In genomic region chr7:32539917-32540544, GRCh38 we compare ENCODE assay signal across 22 cellular contexts. TPM values are rescaled to one million over a fixed set of nuclear protein-coding genes. Genes with fewer than 3 reads are reported as not detected.
DNase-seq lines count a peak whose midpoint lies in the region; ATAC-seq lines count a peak whose summit lies in the region.
"Had no signal": no experiment of that assay in that cellular context is flagged by ENCODE, and none has a peak within 500 bp of the region (broad histone marks: within the 10 kb centered on the region; RNA-seq: fewer than 3 reads in every experiment).

No MANE protein-coding gene starts in this region.

- no peaks in the 10 kb centered on the region for H3K9me3 Mint-ChIP-seq in activated naive CD4-positive, alpha-beta T cell treated with anti-CD3 and anti-CD28 coated beads for 36 hours
- H3K9me3 Mint-ChIP-seq in activated naive CD4-positive, alpha-beta T cell treated with anti-CD3 and anti-CD28 coated beads, Interleukin-2, amount 10 ng/mL, durations not matched to agents 7 days and 5 days: no peaks in the 10 kb centered on the region
- H3K9me3 Mint-ChIP-seq in central memory CD8-positive, alpha-beta T cell: no peaks in the 10 kb centered on the region
- H3K9me3 Mint-ChIP-seq: activated naive CD4-positive, alpha-beta T cell treated with anti-CD3 and anti-CD28 coated beads, Interleukin-2, amount 50 U/mL, for 24 hours; GM23338; IgD-negative memory B cell; naive thymus-derived CD8-positive, alpha-beta T cell had no signal

- no peak overlapping the region for H3K4me3 Mint-ChIP-seq in activated naive CD4-positive, alpha-beta T cell treated with anti-CD3 and anti-CD28 coated beads for 36 hours
- no peak overlapping the region for H3K4me3 Mint-ChIP-seq in activated naive CD4-positive, alpha-beta T cell treated with anti-CD3 and anti-CD28 coated beads, Interleukin-2, amount 10 ng/mL, durations not matched to agents 7 days and 5 days
- H3K4me3 Mint-ChIP-seq in central memory CD8-positive, alpha-beta T cell: no peak overlapping the region
- H3K4me3 Mint-ChIP-seq: activated naive CD4-positive, alpha-beta T cell treated with anti-CD3 and anti-CD28 coated beads, Interleukin-2, amount 50 U/mL, for 24 hours; GM23338; IgD-negative memory B cell; naive thymus-derived CD8-positive, alpha-beta T cell had no signal

- H3K27ac Mint-ChIP-seq in activated naive CD4-positive, alpha-beta T cell treated with anti-CD3 and anti-CD28 coated beads for 36 hours: no peak overlapping the region
- H3K27ac Mint-ChIP-seq in activated naive CD4-positive, alpha-beta T cell treated with anti-CD3 and anti-CD28 coated beads, Interleukin-2, amount 10 ng/mL, durations not matched to agents 7 days and 5 days: no peak overlapping the region
- peak overlapping the region; percentile 35 for H3K27ac Mint-ChIP-seq in central memory CD8-positive, alpha-beta T cell (ENCODE audit: low read depth)
- H3K27ac Mint-ChIP-seq: activated naive CD4-positive, alpha-beta T cell treated with anti-CD3 and anti-CD28 coated beads, Interleukin-2, amount 50 U/mL, for 24 hours; GM23338; IgD-negative memory B cell had no signal

- peaks cover 32% of the 10 kb centered on the region for H3K4me1 Mint-ChIP-seq in activated naive CD4-positive, alpha-beta T cell treated with anti-CD3 and anti-CD28 coated beads for 36 hours (ENCODE audit: low read depth)
- no peaks in the 10 kb centered on the region for H3K4me1 Mint-ChIP-seq in activated naive CD4-positive, alpha-beta T cell treated with anti-CD3 and anti-CD28 coated beads, Interleukin-2, amount 10 ng/mL, durations not matched to agents 7 days and 5 days
- peaks cover 44% of the 10 kb centered on the region for H3K4me1 Mint-ChIP-seq in central memory CD8-positive, alpha-beta T cell

- CTCF ChIA-PET in activated naive CD4-positive, alpha-beta T cell treated with anti-CD3 and anti-CD28 coated beads for 36 hours (lab: Charles Lee): no interaction called here
- CTCF ChIA-PET in activated naive CD4-positive, alpha-beta T cell treated with anti-CD3 and anti-CD28 coated beads, Interleukin-2, amount 10 ng/mL, durations not matched to agents 7 days and 5 days (lab: Charles Lee): no interaction called here

- H3K27me3 Mint-ChIP-seq in activated naive CD4-positive, alpha-beta T cell treated with anti-CD3 and anti-CD28 coated beads for 36 hours (ENCODE audit: low read depth): no peaks in the 10 kb centered on the region
- H3K27me3 Mint-ChIP-seq in activated naive CD4-positive, alpha-beta T cell treated with anti-CD3 and anti-CD28 coated beads, Interleukin-2, amount 10 ng/mL, durations not matched to agents 7 days and 5 days: no peaks in the 10 kb centered on the region
- H3K27me3 Mint-ChIP-seq in central memory CD8-positive, alpha-beta T cell: no peaks in the 10 kb centered on the region
- H3K27me3 Mint-ChIP-seq: activated naive CD4-positive, alpha-beta T cell treated with anti-CD3 and anti-CD28 coated beads, Interleukin-2, amount 50 U/mL, for 24 hours; IgD-negative memory B cell; naive thymus-derived CD8-positive, alpha-beta T cell had no signal

- no peak for ATAC-seq in central memory CD8-positive, alpha-beta T cell (replicated peaks; ENCODE audit: extremely low read depth, poor library complexity, severe bottlenecking)
- ATAC-seq in stimulated activated naive CD8-positive, alpha-beta T cell treated with anti-CD3 and anti-CD28 coated beads, Interleukin-15, Interleukin-2, amounts not matched to agents 100 U/mL and 50 U/mL, for 24 hours: peak; percentile 69
- ATAC-seq: body of pancreas; GM12878; GM23338; naive thymus-derived CD8-positive, alpha-beta T cell; SK-N-SH treated with all-trans-retinoic acid at 6 μM for 48 hours had no signal

- DNase-seq in activated naive CD4-positive, alpha-beta T cell treated with anti-CD3 and anti-CD28 coated beads for 36 hours: peak; percentile 26
- DNase-seq in activated naive CD4-positive, alpha-beta T cell treated with anti-CD3 and anti-CD28 coated beads, Interleukin-2, amount 10 ng/mL, durations not matched to agents 7 days and 5 days: no peak
- DNase-seq in M059J (ENCODE audit: low read depth): peak; percentile 3
- DNase-seq in central memory CD8-positive, alpha-beta T cell (ENCODE audit: low spot score in 2 of 2): no peak
- DNase-seq in stimulated activated naive CD8-positive, alpha-beta T cell treated with anti-CD3 and anti-CD28 coated beads, Interleukin-15, Interleukin-2, amounts not matched to agents 100 U/mL and 50 U/mL, for 24 hours: no peak
- no peak for DNase-seq in NCI-H69 (lab: John Stamatoyannopoulos, UW)
- no peak for DNase-seq in cerebellar nuclear complex (lab: John Stamatoyannopoulos, UW)
- DNase-seq in NCI-H187 treated with DMSO at 0.1 percent for 48 hours (lab: John Stamatoyannopoulos, UW): no peak
- DNase-seq: body of pancreas; mesenchymal stem cell; NCI-H1930; NCI-H345; NK-92 treated with Interleukin-12 subunit alpha and Interleukin-12 subunit beta, amount 100 ng/mL, for 24 hours; RPMI8226; stimulated activated naive CD4-positive, alpha-beta T cell treated with Interleukin-2 at 50 U/mL for 16 hours; T-helper 9 cell had no signal

- H3K36me3 Mint-ChIP-seq in activated naive CD4-positive, alpha-beta T cell treated with anti-CD3 and anti-CD28 coated beads for 36 hours (ENCODE audit: low read depth): peaks cover 8% of the 10 kb centered on the region
- peaks cover 25% of the 10 kb centered on the region for H3K36me3 Mint-ChIP-seq in activated naive CD4-positive, alpha-beta T cell treated with anti-CD3 and anti-CD28 coated beads, Interleukin-2, amount 10 ng/mL, durations not matched to agents 7 days and 5 days
- H3K36me3 Mint-ChIP-seq in central memory CD8-positive, alpha-beta T cell (ENCODE audit: insufficient read depth): peaks cover 11% of the 10 kb centered on the region

- intact Hi-C loops in activated naive CD4-positive, alpha-beta T cell treated with anti-CD3 and anti-CD28 coated beads for 36 hours (cut with micrococcal nuclease): no loop called here

RNA-seq across cellular contexts. Expression of gene AVL9, which starts 44.7 kb away (rescaled TPM):
- 10 to 100 TPM; 29.6 to 38.0 TPM for total RNA-seq in activated naive CD4-positive, alpha-beta T cell treated with anti-CD3 and anti-CD28 coated beads for 36 hours
- 37.6 and 50.6 TPM in 2 replicates for total RNA-seq in M059J (2014; rRNA removed; shearing (Covaris generic))

RNA-seq across cellular contexts. Expression of gene LSM5, which starts 49.9 kb away (rescaled TPM):
- total RNA-seq in activated naive CD4-positive, alpha-beta T cell treated with anti-CD3 and anti-CD28 coated beads for 36 hours: 100 to 1,000 TPM; 132 to 141 TPM
- 41.1 and 65.5 TPM in 2 replicates for total RNA-seq in M059J (2014; rRNA removed; shearing (Covaris generic))

Comparison
In these comparisons a context has a peak if more than half of its experiments do, and no peak if none do; other contexts are left out.
1. DNase-seq: peak in activated naive CD4-positive, alpha-beta T cell treated with anti-CD3 and anti-CD28 coated beads for 36 hours (single experiment) and M059J (single experiment); none in activated naive CD4-positive, alpha-beta T cell treated with anti-CD3 and anti-CD28 coated beads, Interleukin-2, amount 10 ng/mL, durations not matched to agents 7 days and 5 days (single experiment), central memory CD8-positive, alpha-beta T cell (0 of 2), stimulated activated naive CD8-positive, alpha-beta T cell treated with anti-CD3 and anti-CD28 coated beads, Interleukin-15, Interleukin-2, amounts not matched to agents 100 U/mL and 50 U/mL, for 24 hours (single experiment), NCI-H69 (single experiment), cerebellar nuclear complex (0 of 2) and NCI-H187 treated with DMSO at 0.1 percent for 48 hours (single experiment).